ENCODE assay signal across 15 cellular contexts in genomic region chr2:215529271-215529670, GRCh38.
DNase-seq lines count a peak whose midpoint lies in the region; ATAC-seq, FAIRE-seq and TF ChIP-seq lines count a peak whose summit lies in the region.
"Had no signal": no experiment of that assay in that cellular context is flagged by ENCODE, and none has a peak within 500 bp of the region (broad histone marks: within the 10 kb centered on the region; RNA-seq: fewer than 3 reads in every experiment).

No MANE protein-coding gene starts in this region.

- H3K9me3 ChIP-seq in PC-3 (ENCODE audit: low read length) = no peaks in the 10 kb centered on the region
- H3K9me3 ChIP-seq: adrenal gland, psoas muscle had no signal

- ATAC-seq in PC-3 (peak; percentile 82), HG03457 (IDR thresholded peaks at IDR 0.05; ENCODE audit: unreplicated experiment) (no peak)
- ATAC-seq: psoas muscle had no signal

- peaks cover 5% of the 10 kb centered on the region for H3F3A ChIP-seq in PC-3 (ENCODE audit: low read length, unreplicated experiment)

- BruUV-seq in Calu3 (replicated peaks; lab: Mats Ljungman, UMichigan) = no TSS peak
- no TSS peak for BruUV-seq in PC-3 (replicated peaks; lab: Mats Ljungman, UMichigan)

- no peaks in the 10 kb centered on the region for H3K36me3 ChIP-seq in PC-3 (ENCODE audit: low read depth, low read length)
- H3K36me3 ChIP-seq: adrenal gland had no signal

- H3K27ac ChIP-seq in PC-3 (ENCODE audit: low read length) = peak overlapping the region; percentile 99
- H3K27ac ChIP-seq: adrenal gland, psoas muscle had no signal

- CTCF ChIA-PET in Calu3 (lab: Charles Lee) = no interaction called here
- CTCF ChIA-PET in PC-3 (lab: Charles Lee) = interaction anchor here (0.5 kb wide), 1 partner anchor 389 kb away, joined by 6 read pairs; no protein-coding TSS in a partner anchor

- peak overlapping the region; percentile 89 for H3K9ac ChIP-seq in PC-3 (ENCODE audit: low read length)

- DNase-seq in Calu3 (no peak), PC-3 (peak; percentile 97), lung microvascular endothelial cell (ENCODE audit: low read depth in 2 of 2) (peak; percentile 67 to 80), NCI-H146 treated with DMSO at 0.1 percent for 48 hours (lab: John Stamatoyannopoulos, UW; ENCODE audit: unreplicated experiment) (no peak), NCI-H1417 (lab: John Stamatoyannopoulos, UW) (no peak), middle frontal gyrus (ENCODE audit: extremely low spot score, low spot score) (no peak)
- DNase-seq: adrenal gland; NCI-H1092 treated with DMSO at 0.1 percent for 48 hours; NCI-H524 treated with DMSO at 0.1 percent for 48 hours; psoas muscle; SHP77 treated with DMSO at 0.1 percent for 48 hours; stimulated activated CD4-positive, alpha-beta T cell treated with anti-CD3 and anti-CD28 coated beads, Interleukin-4, amount 100 ng/mL, for 4 hours; stimulated activated naive CD4-positive, alpha-beta T cell had no signal

- H3K27me3 ChIP-seq in PC-3 (ENCODE audit: low read length) = no peaks in the 10 kb centered on the region
- H3K27me3 ChIP-seq: adrenal gland had no signal

- peaks cover 11% of the 10 kb centered on the region for H3K9me3 Mint-ChIP-seq in Calu3 (ENCODE audit: low read depth, unreplicated experiment)

- H3K27ac Mint-ChIP-seq in Calu3 (ENCODE audit: unreplicated experiment) = peak overlapping the region; percentile 79

- peak overlapping the region; percentile 11 for H3K4me3 Mint-ChIP-seq in Calu3 (ENCODE audit: low read depth, unreplicated experiment)

- H3K4me3 ChIP-seq in PC-3 (ENCODE audit: low read length) = peak overlapping the region; percentile 37
- H3K4me3 ChIP-seq: adrenal gland, psoas muscle had no signal

- peaks cover 39% of the 10 kb centered on the region for H3K4me1 Mint-ChIP-seq in Calu3 (ENCODE audit: low read depth, unreplicated experiment)

- intact Hi-C loops in Calu3 (cut with micrococcal nuclease; ENCODE audit: unreplicated experiment) (no loop called here), PC-3 (cut with micrococcal nuclease) (loop anchor here (1.0 kb wide), 1 partner anchor 118 kb away; no protein-coding TSS in a partner anchor)

- TF ChIP-seq CTCF in Calu3 (IDR thresholded peaks at IDR 0.05; ENCODE audit: unreplicated experiment) (no peak), PC-3 (conservative IDR thresholded peaks at IDR 0.05; ENCODE audit: low read depth, low read length) (no peak)

- H2AFZ ChIP-seq in PC-3 (ENCODE audit: low read length) = no peak overlapping the region

- no peaks in the 10 kb centered on the region for H3K27me3 Mint-ChIP-seq in Calu3 (ENCODE audit: unreplicated experiment)

- peaks cover 42% of the 10 kb centered on the region for H3K4me1 ChIP-seq in PC-3 (ENCODE audit: insufficient read depth, low read length)
- H3K4me1 ChIP-seq: adrenal gland, psoas muscle had no signal

- no peaks in the 10 kb centered on the region for H3K9me2 ChIP-seq in PC-3 (replicated peaks; ENCODE audit: low read length)

- H3K36me3 Mint-ChIP-seq in Calu3 (ENCODE audit: insufficient read depth, unreplicated experiment) = peaks cover 6% of the 10 kb centered on the region

- no peaks in the 10 kb centered on the region for H4K20me1 ChIP-seq in PC-3 (ENCODE audit: low read length)

- POLR2A ChIA-PET in PC-3 (lab: Charles Lee; ENCODE audit: unreplicated experiment) = no interaction called here

- no peaks in the 10 kb centered on the region for H3K79me2 ChIP-seq in PC-3 (ENCODE audit: low read length)

- FAIRE-seq in colon (lab: Jason Lieb, UNC) = peak; percentile 84

- H3K4me2 ChIP-seq in PC-3 (ENCODE audit: low read length) = peak overlapping the region; percentile 78

Comparison
In these comparisons a context has a peak if more than half of its experiments do, and no peak if none do; other contexts are left out.
1. DNase-seq: peak in PC-3 (single experiment) and lung microvascular endothelial cell (2 of 2); none in Calu3 (single experiment), NCI-H146 treated with DMSO at 0.1 percent for 48 hours (single experiment), NCI-H1417 (0 of 3) and middle frontal gyrus (single experiment).